8 cellular contexts compared by ENCODE assay signal in the genomic region with DNA sequence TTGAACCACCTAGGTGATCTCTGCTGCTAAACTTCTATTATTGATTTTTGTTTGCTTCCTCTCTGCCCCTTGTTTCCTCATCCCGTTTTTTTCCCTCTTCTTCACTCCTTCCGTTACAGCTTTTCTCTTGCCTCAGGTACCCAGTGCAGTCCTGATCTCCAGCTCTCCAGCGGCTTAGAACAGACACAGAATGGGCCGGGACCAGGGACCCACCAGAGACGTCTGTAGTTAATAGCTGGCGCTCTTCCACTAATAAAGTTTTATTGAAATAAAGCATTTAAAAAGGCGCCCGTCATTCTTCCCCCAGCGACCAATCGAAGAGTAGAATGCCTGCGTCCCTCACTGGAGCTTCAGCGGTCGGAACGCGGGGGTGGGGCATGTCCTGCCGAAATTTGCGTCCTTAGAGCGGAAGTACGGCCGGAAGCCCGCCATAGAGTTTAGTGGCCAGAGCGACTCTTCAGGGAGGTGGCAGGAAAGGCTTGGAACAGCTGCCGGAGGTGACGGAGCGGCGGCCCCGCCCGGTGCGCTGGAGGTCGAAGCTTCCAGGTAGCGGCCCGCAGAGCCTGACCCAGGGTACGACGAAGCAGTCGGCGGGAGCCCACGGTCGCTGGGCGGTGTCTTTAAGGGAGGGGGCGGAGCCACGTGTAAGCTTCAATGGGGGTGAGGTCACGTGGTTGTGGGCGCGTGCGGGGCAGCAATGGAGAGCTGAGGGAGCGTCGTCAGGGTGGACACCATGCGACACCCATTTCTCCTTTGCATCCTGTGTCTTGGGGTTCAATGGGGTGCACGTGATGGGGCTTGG. TPM values are rescaled to one million over a fixed set of nuclear protein-coding genes. Genes with fewer than 3 reads are reported as not detected.
DNase-seq lines count a peak whose midpoint lies in the region; ATAC-seq and TF ChIP-seq lines count a peak whose summit lies in the region.

A gene with protein sequence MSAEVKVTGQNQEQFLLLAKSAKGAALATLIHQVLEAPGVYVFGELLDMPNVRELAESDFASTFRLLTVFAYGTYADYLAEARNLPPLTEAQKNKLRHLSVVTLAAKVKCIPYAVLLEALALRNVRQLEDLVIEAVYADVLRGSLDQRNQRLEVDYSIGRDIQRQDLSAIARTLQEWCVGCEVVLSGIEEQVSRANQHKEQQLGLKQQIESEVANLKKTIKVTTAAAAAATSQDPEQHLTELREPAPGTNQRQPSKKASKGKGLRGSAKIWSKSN (plus strand): TSS at position 440 of the 802 bp plus-strand sequence. CDS start 611 bp downstream, outside the sequence.

- H3K27ac ChIP-seq in foreskin keratinocyte (peak within 1 kb of the TSS; percentile 32), neural progenitor cell (peak within 1 kb of the TSS; percentile 18)

- H3K36me3 Mint-ChIP-seq in neural progenitor cell = peaks cover 3% of the 10 kb centered on the region

- H3K79me2 ChIP-seq in neural progenitor cell (ENCODE audit: low read depth) = peaks cover 5% of the 10 kb centered on the region

- H3K36me3 ChIP-seq in neural progenitor cell = no peaks in the 10 kb centered on the region

- H3K4me1 ChIP-seq in foreskin keratinocyte (peaks cover 6% of the 10 kb centered on the region), neural progenitor cell (peaks cover 7% of the 10 kb centered on the region)

- H2AFZ ChIP-seq in neural progenitor cell (replicated peaks) = peak within 1 kb of the TSS; percentile 91

- POLR2A ChIA-PET in HEK293T (lab: Yijun Ruan, JAX) = interaction anchor here (0.6 to 3.2 kb wide), 60 partner anchors 9 to 275 kb away, joined by 3 to 91 read pairs (median 4); partner anchors contain the start of genes CDCA3, GPR162, LRRC23 and MLF2

- ATAC-seq in foreskin keratinocyte = peak; percentile 95

- H3K9ac ChIP-seq in neural progenitor cell = peak within 1 kb of the TSS; percentile 58

- DNase-seq in GF-D8 (lab: John Stamatoyannopoulos, UW) (peak; percentile 97), HEK293T (ENCODE audit: extremely low spot score) (peak; percentile 95), MV-4-11 (lab: John Stamatoyannopoulos, UW) (peak; percentile 99), SK-MEL-5 (ENCODE audit: low read depth, low spot score) (peak; percentile 99), foreskin keratinocyte (peak; percentile 98), neural progenitor cell (ENCODE audit: low spot score) (peak; percentile 98), stromal cell of bone marrow (ENCODE audit: low read depth) (peak; percentile 98)
- peak; percentile 97 for DNase-seq in activated naive CD4-positive, alpha-beta T cell treated with Interleukin-2 at 50 U/mL for 16 hours

- peaks cover 22% of the 10 kb centered on the region for H3F3A ChIP-seq in neural progenitor cell (ENCODE audit: low read depth)

- H3K4me2 ChIP-seq in neural progenitor cell = peak within 1 kb of the TSS; percentile 88

- CTCF ChIA-PET in HEK293T (lab: Yijun Ruan, JAX) = interaction anchor here (0.6 to 1.9 kb wide), 8 partner anchors 10 to 149 kb away, joined by 3 to 6 read pairs (median 4); partner anchors contain the start of genes GPR162, MLF2, PTMS and SPSB2

- H3K4me3 ChIP-seq in neural progenitor cell = peak within 1 kb of the TSS; percentile 79

- in situ Hi-C loops in SK-MEL-5 (cut with HindIII; ENCODE audit: low pct_unique_long_range_greater_than_20kb, low sequenced_read_pairs) = no loop called here

- H3K4me1 Mint-ChIP-seq in neural progenitor cell = peaks cover 10% of the 10 kb centered on the region

- peak within 1 kb of the TSS; percentile 88 for H3K4me3 Mint-ChIP-seq in neural progenitor cell

- no peaks in the 10 kb centered on the region for H3K27me3 ChIP-seq in foreskin keratinocyte
- H3K27me3 ChIP-seq in neural progenitor cell = no peaks in the 10 kb centered on the region

- peak within 1 kb of the TSS; percentile 94 for H3K27ac Mint-ChIP-seq in neural progenitor cell

- H3K9me3 Mint-ChIP-seq in neural progenitor cell = no peaks in the 10 kb centered on the region

- no peaks in the 10 kb centered on the region for H3K27me3 Mint-ChIP-seq in neural progenitor cell (ENCODE audit: insufficient read depth, low read depth)

- no peaks in the 10 kb centered on the region for H4K20me1 ChIP-seq in neural progenitor cell (ENCODE audit: low read depth)

- TF ChIP-seq CTCF in foreskin keratinocyte (conservative IDR thresholded peaks at IDR 0.05) (peak; percentile 33), neural progenitor cell (IDR thresholded peaks at IDR 0.05) (no peak)

- no peaks in the 10 kb centered on the region for H3K9me3 ChIP-seq in neural progenitor cell (ENCODE audit: low read depth)

TF ChIP-seq in HEK293T, 16 proteins besides CTCF, POLR2A, EP300 and RAD21:
- TF ChIP-seq NFRKB (IDR thresholded peaks at IDR 0.05) (no peak), PKNOX1 (IDR thresholded peaks at IDR 0.05) (peak; percentile 97), L3MBTL2 (conservative IDR thresholded peaks at IDR 0.05) (peak; percentile 99), TARDBP (IDR thresholded peaks at IDR 0.05) (no peak), FOXA1 (IDR thresholded peaks at IDR 0.05) (no peak), ARNT (IDR thresholded peaks at IDR 0.05) (no peak), HDGF (IDR thresholded peaks at IDR 0.05; ENCODE audit: borderline replicate concordance) (no peak), ZNF384 (IDR thresholded peaks at IDR 0.05) (peak; percentile 56; the same call in 1 of the 2 replicates), ELF4 (IDR thresholded peaks at IDR 0.05) (peak; percentile 15; the same call in 1 of the 2 replicates)

RNA-seq across cellular contexts. Expression of the gene that starts here (rescaled TPM):
- 122 and 133 TPM in 2 replicates for total RNA-seq in SK-MEL-5 (2014; rRNA removed; shearing (Covaris generic))
- polyA plus RNA-seq in SK-MEL-5 (2015; cell fraction: cytosol; rRNA removed) = 123 and 127 TPM in 2 replicates
- polyA plus RNA-seq in SK-MEL-5 (2015; cell fraction: nucleus; rRNA removed) = 236 and 242 TPM in 2 replicates
- total RNA-seq in foreskin keratinocyte (52.0 and 52.7 TPM in 2 replicates), neural progenitor cell (ENCODE audit: low replicate concordance) (24.5 and 41.8 TPM in 2 replicates)
- polyA plus RNA-seq in foreskin keratinocyte = 53.6 and 60.4 TPM in 2 replicates

Comparison
In these comparisons a context has a peak if more than half of its experiments do, and no peak if none do; other contexts are left out.
1. Peak in every context shown above with its lines: DNase-seq, ATAC-seq, H3K4me3 ChIP-seq and H3K27ac ChIP-seq.